9 cellular contexts compared by ENCODE assay signal in genomic region chr1:26471201-26471497, GRCh38. TPM values are rescaled to one million over a fixed set of nuclear protein-coding genes. Genes with fewer than 3 reads are reported as not detected.
DNase-seq lines count a peak whose midpoint lies in the region; ATAC-seq, FAIRE-seq and TF ChIP-seq lines count a peak whose summit lies in the region.
"Had no signal": no experiment of that assay in that cellular context is flagged by ENCODE, and none has a peak within 500 bp of the region (broad histone marks: within the 10 kb centered on the region; RNA-seq: fewer than 3 reads in every experiment).

No MANE protein-coding gene starts in this region.

- H4K20me1 ChIP-seq in osteoblast (ENCODE audit: insufficient read depth, low read length), result peaks cover 60% of the 10 kb centered on the region

- H3K36me3 ChIP-seq in ES-I3 (ENCODE audit: insufficient read depth, low read length) (peaks cover 16% of the 10 kb centered on the region), osteoblast (ENCODE audit: insufficient read depth, low read length) (peaks cover 57% of the 10 kb centered on the region)

- H3K4me2 ChIP-seq in osteoblast (ENCODE audit: insufficient read depth, low read length), result peak overlapping the region; percentile 93

- no peak for FAIRE-seq in RCC 7860 (lab: Jason Lieb, UNC)
- FAIRE-seq: colon had no signal

- ATAC-seq in GM21526 (IDR thresholded peaks at IDR 0.05; ENCODE audit: low FRiP score, unreplicated experiment), result no peak

- peak overlapping the region; percentile 73 for H3K9ac ChIP-seq in ES-I3 (ENCODE audit: low read depth, low read length)

- H3K9me3 ChIP-seq in ES-I3 (ENCODE audit: control insufficient read depth, insufficient read depth, low read length), result no peaks in the 10 kb centered on the region
- no peaks in the 10 kb centered on the region for H3K9me3 ChIP-seq in osteoblast (ENCODE audit: low read depth, low read length)

- H3K4me3 ChIP-seq in dorsolateral prefrontal cortex, result peak overlapping the region; percentile 55 to 100 (median 96)
- H3K4me3 ChIP-seq in osteoblast (ENCODE audit: insufficient read depth, low read length), result peak overlapping the region; percentile 87

- no peaks in the 10 kb centered on the region for H3K27me3 ChIP-seq in dorsolateral prefrontal cortex
- H3K27me3 ChIP-seq in osteoblast (ENCODE audit: insufficient read depth, low read length), result no peaks in the 10 kb centered on the region

- no peak overlapping the region for H2AFZ ChIP-seq in osteoblast (ENCODE audit: low read length)

- H3K27ac ChIP-seq in dorsolateral prefrontal cortex (peak overlapping the region in 55 of 59 donors; percentile 78 to 100 (median 100)), osteoblast (ENCODE audit: low read depth, low read length) (no peak overlapping the region)

- intact Hi-C loops in dorsolateral prefrontal cortex (cut with DNase I), result loop anchor here (2.0 to 10.0 kb wide), 2 partner anchors 38 to 224 kb away; partner anchors contain the start of genes ARID1A (in 1 of the 2) and DHDDS (in 1 of the 2)

- H3K79me2 ChIP-seq in osteoblast (ENCODE audit: insufficient read depth, low read length), result peaks cover 21% of the 10 kb centered on the region

- TF ChIP-seq CTCF in dorsolateral prefrontal cortex (IDR thresholded peaks at IDR 0.05 in 54 of 56, conservative IDR thresholded peaks at IDR 0.05 in 2 of 56; ENCODE audit: low read depth in 1 of 56, partially characterized antibody in 56 of 56) (no peak), osteoblast (IDR thresholded peaks at IDR 0.05; ENCODE audit: extremely low read depth, low read depth, low read length) (no peak)

- H3K4me1 ChIP-seq in ES-I3 (ENCODE audit: insufficient read depth, low read length) (peaks cover 7% of the 10 kb centered on the region), osteoblast (ENCODE audit: insufficient read depth, low read length) (peaks cover 34% of the 10 kb centered on the region)

- DNase-seq in NCI-H82 (lab: John Stamatoyannopoulos, UW) (peak; percentile 92), dorsolateral prefrontal cortex (no peak), osteoblast (ENCODE audit: insufficient read length, low spot score, missing footprints) (no peak), NCI-H1092 (lab: John Stamatoyannopoulos, UW) (no peak), RCC 7860 (ENCODE audit: low spot score) (no peak), NCI-H510A (lab: John Stamatoyannopoulos, UW) (no peak)

RNA-seq across cellular contexts. Expression of gene HMGN2, which starts 1.1 kb away (rescaled TPM):
- total RNA-seq in dorsolateral prefrontal cortex (100 to 1,000 TPM in 110 of 120 experiments, 10 to 100 TPM in 10; 80.7 to 313 (median 149) TPM), osteoblast (181 and 198 TPM in 2 replicates)

RNA-seq across cellular contexts. Expression of gene DHDDS, which starts 39.0 kb away (rescaled TPM):
- total RNA-seq in dorsolateral prefrontal cortex (10 to 100 TPM; 32.0 to 72.7 (median 50.8) TPM), osteoblast (56.6 and 63.3 TPM in 2 replicates)

RNA-seq across cellular contexts. Expression of gene RPS6KA1, which starts 58.4 kb away (rescaled TPM):
- total RNA-seq in dorsolateral prefrontal cortex (10 to 100 TPM; 11.3 to 46.0 (median 22.5) TPM), osteoblast (2.2 and 2.4 TPM in 2 replicates)
